ENCODE assay signal across 17 cellular contexts in genomic region chr6:56660374-56660730, GRCh38. TPM values are rescaled to one million over a fixed set of nuclear protein-coding genes. Genes with fewer than 3 reads are reported as not detected.
DNase-seq lines count a peak whose midpoint lies in the region; ATAC-seq, FAIRE-seq and TF ChIP-seq lines count a peak whose summit lies in the region.
"Had no signal": no experiment of that assay in that cellular context is flagged by ENCODE, and none has a peak within 500 bp of the region (broad histone marks: within the 10 kb centered on the region; RNA-seq: fewer than 3 reads in every experiment).

No MANE protein-coding gene starts in this region.

- no peaks in the 10 kb centered on the region for H3K9me3 Mint-ChIP-seq in nephron progenitor cell
- H3K9me3 Mint-ChIP-seq: activated CD8-positive, alpha-beta T cell treated with anti-CD3 and anti-CD28 coated beads for 36 hours; activated naive CD4-positive, alpha-beta T cell treated with anti-CD3 and anti-CD28 coated beads, Interleukin-2, amount 10 ng/mL, durations not matched to agents 7 days and 5 days; stimulated activated effector memory CD8-positive, alpha-beta T cell treated with anti-CD3 and anti-CD28 coated beads, Interleukin-12 subunit alpha, Interleukin-12 subunit beta, amount 100 ng/mL, for 72 hours; T-helper 2 cell treated with Interferon-gamma antibody and Interleukin-4, amounts not matched to agents 5 μg/mL and 100 μg/mL, for 36 hours had no signal

- peaks cover 0 to 2% of the 10 kb centered on the region in 2 donors for H3K36me3 ChIP-seq in small intestine (ENCODE audit: control insufficient read depth in 2 of 2, insufficient read depth in 2 of 2, low read length in 2 of 2)
- H3K36me3 ChIP-seq: esophagus muscularis mucosa, uterus had no signal

- H3K4me1 Mint-ChIP-seq in nephron progenitor cell = peaks cover 44% of the 10 kb centered on the region
- H3K4me1 Mint-ChIP-seq: stimulated activated effector memory CD8-positive, alpha-beta T cell treated with anti-CD3 and anti-CD28 coated beads, Interleukin-12 subunit alpha, Interleukin-12 subunit beta, amount 100 ng/mL, for 72 hours had no signal

- ATAC-seq in GM18868 (IDR thresholded peaks at IDR 0.05; ENCODE audit: unreplicated experiment) (peak; percentile 2), HG02798 (IDR thresholded peaks at IDR 0.05; ENCODE audit: poor library complexity, unreplicated experiment) (peak; percentile 36), GM21529 (IDR thresholded peaks at IDR 0.05; ENCODE audit: unreplicated experiment) (no peak), HG03457 (IDR thresholded peaks at IDR 0.05; ENCODE audit: unreplicated experiment) (no peak)
- ATAC-seq: activated CD8-positive, alpha-beta T cell treated with anti-CD3 and anti-CD28 coated beads for 36 hours; stimulated activated effector memory CD8-positive, alpha-beta T cell treated with anti-CD3 and anti-CD28 coated beads, Interleukin-12 subunit alpha, Interleukin-12 subunit beta, amount 100 ng/mL, for 72 hours had no signal

- H3K36me3 Mint-ChIP-seq in nephron progenitor cell (ENCODE audit: low read depth) = peaks cover 4% of the 10 kb centered on the region
- H3K36me3 Mint-ChIP-seq: activated naive CD4-positive, alpha-beta T cell treated with anti-CD3 and anti-CD28 coated beads, Interleukin-2, amount 10 ng/mL, durations not matched to agents 7 days and 5 days; stimulated activated effector memory CD8-positive, alpha-beta T cell treated with anti-CD3 and anti-CD28 coated beads, Interleukin-12 subunit alpha, Interleukin-12 subunit beta, amount 100 ng/mL, for 72 hours had no signal

- 88 to 94% (median 91%) methylated on average over 3 of the region's 3 CpGs for WGBS in small intestine, 3 donors

- H3K4me3 Mint-ChIP-seq in nephron progenitor cell = no peak overlapping the region
- H3K4me3 Mint-ChIP-seq: activated CD8-positive, alpha-beta T cell treated with anti-CD3 and anti-CD28 coated beads for 36 hours; activated naive CD4-positive, alpha-beta T cell treated with anti-CD3 and anti-CD28 coated beads, Interleukin-2, amount 10 ng/mL, durations not matched to agents 7 days and 5 days; stimulated activated effector memory CD8-positive, alpha-beta T cell treated with anti-CD3 and anti-CD28 coated beads, Interleukin-12 subunit alpha, Interleukin-12 subunit beta, amount 100 ng/mL, for 72 hours; T-helper 2 cell treated with Interferon-gamma antibody and Interleukin-4, amounts not matched to agents 5 μg/mL and 100 μg/mL, for 36 hours had no signal

- H3K27ac ChIP-seq in small intestine (ENCODE audit: low read depth in 1 of 2, low read length in 1 of 2) = no peak overlapping the region
- H3K27ac ChIP-seq: esophagus muscularis mucosa, uterus had no signal

- no peak overlapping the region for H3K4me3 ChIP-seq in small intestine (ENCODE audit: low read depth in 1 of 2, low read length in 2 of 2)
- H3K4me3 ChIP-seq: esophagus muscularis mucosa, uterus had no signal

- no peak for TF ChIP-seq CTCF in nephron progenitor cell (IDR thresholded peaks at IDR 0.05)

- FAIRE-seq in small intestine (lab: Jason Lieb, UNC) = no peak

- no peaks in the 10 kb centered on the region for H3K27me3 ChIP-seq in small intestine (ENCODE audit: control insufficient read depth in 2 of 2, insufficient read depth in 2 of 2, low read length in 2 of 2)
- H3K27me3 ChIP-seq: esophagus muscularis mucosa, uterus had no signal

- no peaks in the 10 kb centered on the region for H3K27me3 Mint-ChIP-seq in nephron progenitor cell (ENCODE audit: low read depth, poor library complexity)
- H3K27me3 Mint-ChIP-seq: progenitor cell of endocrine pancreas had no signal

- H3K27ac Mint-ChIP-seq in nephron progenitor cell = peak overlapping the region; percentile 47
- H3K27ac Mint-ChIP-seq: activated CD8-positive, alpha-beta T cell treated with anti-CD3 and anti-CD28 coated beads for 36 hours; activated naive CD4-positive, alpha-beta T cell treated with anti-CD3 and anti-CD28 coated beads, Interleukin-2, amount 10 ng/mL, durations not matched to agents 7 days and 5 days; progenitor cell of endocrine pancreas; stimulated activated effector memory CD8-positive, alpha-beta T cell treated with anti-CD3 and anti-CD28 coated beads, Interleukin-12 subunit alpha, Interleukin-12 subunit beta, amount 100 ng/mL, for 72 hours; T-helper 2 cell treated with Interferon-gamma antibody and Interleukin-4, amounts not matched to agents 5 μg/mL and 100 μg/mL, for 36 hours had no signal

- no peaks in the 10 kb centered on the region for H3K9me3 ChIP-seq in small intestine (ENCODE audit: control insufficient read depth, low read depth)
- H3K9me3 ChIP-seq: esophagus muscularis mucosa, uterus had no signal

- H3K4me1 ChIP-seq in small intestine (ENCODE audit: control insufficient read depth in 2 of 2, insufficient read depth in 1 of 2, low read depth in 1 of 2, low read length in 1 of 2) = peaks cover 4 to 6% of the 10 kb centered on the region in 2 donors
- H3K4me1 ChIP-seq: uterus had no signal

- DNase-seq in amniotic epithelial cell (ENCODE audit: low read depth) = peak; percentile 23
- DNase-seq in nephron progenitor cell = no peak
- DNase-seq in small intestine = no peak
- no peak for DNase-seq in NCI-H446 (lab: John Stamatoyannopoulos, UW)
- DNase-seq: activated CD8-positive, alpha-beta T cell treated with anti-CD3 and anti-CD28 coated beads for 36 hours; activated naive CD4-positive, alpha-beta T cell treated with anti-CD3 and anti-CD28 coated beads, Interleukin-2, amount 10 ng/mL, durations not matched to agents 7 days and 5 days; NCI-H1092; stimulated activated CD4-positive, alpha-beta T cell treated with anti-CD3 and anti-CD28 coated beads, Interleukin-2, amount 100 ng/mL, for 48 hours; uterus had no signal

RNA-seq across cellular contexts. Expression of gene DST, which starts 17.7 kb away (rescaled TPM):
- polyA plus RNA-seq in small intestine = 10 to 100 TPM; 40.5 to 80.5 (median 75.8) TPM

Comparison
In these comparisons a context has a peak if more than half of its experiments do, and no peak if none do; other contexts are left out.
1. ATAC-seq: peak in GM18868 (single experiment) and HG02798 (single experiment); none in GM21529 (single experiment) and HG03457 (single experiment).